ENCODE assay signal across 12 cellular contexts in the genomic region with DNA sequence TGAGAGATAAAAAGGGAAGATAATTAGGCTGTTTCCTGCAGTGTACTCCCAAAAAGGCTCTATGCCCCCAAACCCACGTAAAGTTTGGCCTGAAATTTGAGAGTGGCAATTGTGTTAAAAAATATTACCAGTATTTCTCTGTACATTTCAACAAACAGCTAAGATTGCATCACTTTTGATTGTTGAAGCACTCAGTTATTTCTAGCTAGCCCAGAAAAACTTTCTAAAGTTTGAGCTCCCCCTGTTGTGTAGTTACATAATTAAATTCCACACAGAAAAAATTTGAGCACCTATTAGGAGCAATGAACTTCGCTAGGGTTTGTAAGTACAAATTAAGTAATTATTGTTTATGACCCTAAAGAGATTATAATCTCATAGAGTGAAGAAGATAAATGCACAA.
A peak's percentile ranks its signal among the peaks of the same experiment; 100 is the strongest.
DNase-seq lines count a peak whose midpoint lies in the region; ATAC-seq and TF ChIP-seq lines count a peak whose summit lies in the region.
"Had no signal": no experiment of that assay in that cellular context is flagged by ENCODE, and none has a peak within 500 bp of the region (broad histone marks: within the 10 kb centered on the region; RNA-seq: fewer than 3 reads in every experiment).

No MANE protein-coding gene starts in this region.

- H3K9me3 ChIP-seq in neural progenitor cell (ENCODE audit: low read depth) = peaks cover 5% of the 10 kb centered on the region
- H3K9me3 ChIP-seq: lower lobe of right lung had no signal

- H3K36me3 Mint-ChIP-seq in neural progenitor cell = no peaks in the 10 kb centered on the region

- TF ChIP-seq CTCF in LNCAP (IDR thresholded peaks at IDR 0.05) = peak; percentile 35; the same call in 1 of the 2 replicates
- TF ChIP-seq CTCF in neural progenitor cell (IDR thresholded peaks at IDR 0.05) = peak; percentile 19

- no peak overlapping the region for H3K27ac ChIP-seq in neural progenitor cell
- H3K27ac ChIP-seq: lower lobe of right lung had no signal

- in situ Hi-C loops in T47D (cut with HindIII; ENCODE audit: low pct_unique_long_range_greater_than_20kb, low sequenced_read_pairs) = no loop called here

- no peak overlapping the region for H3K27ac Mint-ChIP-seq in neural progenitor cell
- H3K27ac Mint-ChIP-seq: B cell had no signal

- H2AFZ ChIP-seq in neural progenitor cell (replicated peaks) = no peak overlapping the region

- H3K4me2 ChIP-seq in neural progenitor cell = no peak overlapping the region

- no peaks in the 10 kb centered on the region for H3K4me1 ChIP-seq in neural progenitor cell
- H3K4me1 ChIP-seq: lower lobe of right lung had no signal

- H3K79me2 ChIP-seq in neural progenitor cell (ENCODE audit: low read depth) = no peaks in the 10 kb centered on the region

- H3K27me3 ChIP-seq in neural progenitor cell = no peaks in the 10 kb centered on the region

- H4K20me1 ChIP-seq in neural progenitor cell (ENCODE audit: low read depth) = no peaks in the 10 kb centered on the region

- H3K4me3 Mint-ChIP-seq in neural progenitor cell = no peak overlapping the region
- H3K4me3 Mint-ChIP-seq: B cell had no signal

- ATAC-seq in GM21528 (IDR thresholded peaks at IDR 0.05; ENCODE audit: low FRiP score, unreplicated experiment) = no peak
- ATAC-seq in HG03378 (IDR thresholded peaks at IDR 0.05; ENCODE audit: unreplicated experiment) = no peak

- no peaks in the 10 kb centered on the region for H3K36me3 ChIP-seq in neural progenitor cell
- H3K36me3 ChIP-seq: lower lobe of right lung had no signal

- no peaks in the 10 kb centered on the region for H3K4me1 Mint-ChIP-seq in neural progenitor cell
- H3K4me1 Mint-ChIP-seq: B cell had no signal

- DNase-seq in NCI-H510A treated with DMSO at 0.1 percent for 48 hours (lab: John Stamatoyannopoulos, UW) (peak; percentile 11), NCI-H510A (lab: John Stamatoyannopoulos, UW) (no peak), T47D (ENCODE audit: low read depth in 1 of 2, low spot score in 1 of 2) (peak; percentile 1 to 12), neural progenitor cell (ENCODE audit: low spot score) (no peak)
- no peak for DNase-seq in central memory CD4-positive, alpha-beta T cell
- DNase-seq: activated naive CD4-positive, alpha-beta T cell treated with Interleukin-2 at 50 U/mL for 16 hours; lower lobe of right lung; NCI-H524 treated with DMSO at 0.1 percent for 48 hours had no signal

- H3K4me3 ChIP-seq in neural progenitor cell = no peak overlapping the region
- H3K4me3 ChIP-seq: lower lobe of right lung had no signal

- peaks cover 4% of the 10 kb centered on the region for H3K9me3 Mint-ChIP-seq in neural progenitor cell

- H3K27me3 Mint-ChIP-seq in neural progenitor cell (ENCODE audit: insufficient read depth, low read depth) = peaks cover 5% of the 10 kb centered on the region
- H3K27me3 Mint-ChIP-seq: B cell had no signal

- H3K9ac ChIP-seq in neural progenitor cell = no peak overlapping the region

- no peaks in the 10 kb centered on the region for H3F3A ChIP-seq in neural progenitor cell (ENCODE audit: low read depth)

Comparison
In these comparisons a context has a peak if more than half of its experiments do, and no peak if none do; other contexts are left out.
1. DNase-seq: peak in NCI-H510A treated with DMSO at 0.1 percent for 48 hours (single experiment) and T47D (2 of 2); none in NCI-H510A (single experiment), neural progenitor cell (single experiment) and central memory CD4-positive, alpha-beta T cell (single experiment).